ENCODE assay signal across 9 cellular contexts in genomic region chr1:29975036-29975694, GRCh38.
DNase-seq lines count a peak whose midpoint lies in the region; ATAC-seq and TF ChIP-seq lines count a peak whose summit lies in the region.
"Had no signal": no experiment of that assay in that cellular context is flagged by ENCODE, and none has a peak within 500 bp of the region (broad histone marks: within the 10 kb centered on the region; RNA-seq: fewer than 3 reads in every experiment).

No MANE protein-coding gene starts in this region.

- H3K27me3 ChIP-seq in lung (ENCODE audit: control insufficient read depth, insufficient read depth) (peaks cover 7% of the 10 kb centered on the region), ovary (peaks cover 3% of the 10 kb centered on the region)

- peak; percentile 76 for DNase-seq in ELF-1 (ENCODE audit: low read depth, low spot score)
- peak; percentile 15 to 61 for DNase-seq in T47D (ENCODE audit: low read depth in 1 of 2, low spot score in 1 of 2)
- DNase-seq in lung (ENCODE audit: low spot score): peak; percentile 26
- no peak for DNase-seq in ovary
- DNase-seq in activated T-helper 2 cell treated with anti-CD3 and anti-CD28 coated beads, Interferon-gamma antibody, Interleukin-2, Interleukin-4, amounts not matched to agents 10 μg/mL and 5 μg/mL and 100 μg/mL, durations not matched to agents 14 hours and 24 hours and 36 hours (ENCODE audit: low spot score): no peak
- DNase-seq in GOT3 (lab: John Stamatoyannopoulos, UW): no peak
- no peak for DNase-seq in GM10248 (ENCODE audit: extremely low spot score)

- no peak overlapping the region for H3K4me3 Mint-ChIP-seq in activated T-helper 2 cell treated with anti-CD3 and anti-CD28 coated beads, Interferon-gamma antibody, Interleukin-2, Interleukin-4, amounts not matched to agents 10 μg/mL and 5 μg/mL and 100 μg/mL, durations not matched to agents 14 hours and 24 hours and 36 hours (ENCODE audit: low read depth)

- in situ Hi-C loops in T47D (cut with HindIII; ENCODE audit: low pct_unique_long_range_greater_than_20kb, low sequenced_read_pairs): no loop called here

- H3K27ac ChIP-seq in lung (ENCODE audit: low read depth in 1 of 2, low read length in 1 of 2) (no peak overlapping the region), ovary (no peak overlapping the region)

- H3K4me1 ChIP-seq in lung (ENCODE audit: control insufficient read depth in 2 of 2, insufficient read depth in 2 of 2, low read length in 2 of 2): no peaks in the 10 kb centered on the region
- no peaks in the 10 kb centered on the region for H3K4me1 ChIP-seq in ovary (ENCODE audit: insufficient read depth)

- no peaks in the 10 kb centered on the region for H3K27me3 Mint-ChIP-seq in activated T-helper 2 cell treated with anti-CD3 and anti-CD28 coated beads, Interferon-gamma antibody, Interleukin-2, Interleukin-4, amounts not matched to agents 10 μg/mL and 5 μg/mL and 100 μg/mL, durations not matched to agents 14 hours and 24 hours and 36 hours (ENCODE audit: low read depth)

- H3K9me3 ChIP-seq in lung (ENCODE audit: control insufficient read depth in 2 of 2, insufficient read depth in 1 of 2, low read length in 1 of 2) (peaks cover 0 to 5% of the 10 kb centered on the region in 2 donors), ovary (no peaks in the 10 kb centered on the region)
- H3K9me3 ChIP-seq: mucosa of descending colon had no signal

- H3K36me3 ChIP-seq in lung (ENCODE audit: control insufficient read depth in 2 of 2, insufficient read depth in 2 of 2, low read length in 2 of 2): no peaks in the 10 kb centered on the region
- no peaks in the 10 kb centered on the region for H3K36me3 ChIP-seq in ovary

- TF ChIP-seq RAD21 in Ishikawa (IDR thresholded peaks at IDR 0.05; ENCODE audit: low read depth): no peak

- TF ChIP-seq POLR2A in ovary (IDR thresholded peaks at IDR 0.05): no peak

- H3K27ac Mint-ChIP-seq in activated T-helper 2 cell treated with anti-CD3 and anti-CD28 coated beads, Interferon-gamma antibody, Interleukin-2, Interleukin-4, amounts not matched to agents 10 μg/mL and 5 μg/mL and 100 μg/mL, durations not matched to agents 14 hours and 24 hours and 36 hours: no peak overlapping the region

- intact Hi-C loops in ovary (cut with DNase I): no loop called here
- intact Hi-C loops in activated T-helper 2 cell treated with anti-CD3 and anti-CD28 coated beads, Interferon-gamma antibody, Interleukin-2, Interleukin-4, amounts not matched to agents 10 μg/mL and 5 μg/mL and 100 μg/mL, durations not matched to agents 14 hours and 24 hours and 36 hours (cut with micrococcal nuclease): no loop called here

- H3K4me3 ChIP-seq in lung (no peak overlapping the region), ovary (no peak overlapping the region)
- H3K4me3 ChIP-seq: mucosa of descending colon had no signal

- POLR2A ChIA-PET in GM10248 (lab: Yijun Ruan, JAX): no interaction called here

- ATAC-seq in lung (ENCODE audit: insufficient read depth, low FRiP score): no peak
- ATAC-seq: mucosa of descending colon had no signal

- TF ChIP-seq EP300 in Ishikawa (IDR thresholded peaks at IDR 0.05; ENCODE audit: borderline replicate concordance) (no peak), ovary (IDR thresholded peaks at IDR 0.05) (no peak)

- WGBS in lung, 2 donors: 34 to 37% methylated on average over 7 of the region's 7 CpGs
- 17 to 25% (median 20%) methylated on average over 7 of the region's 7 CpGs for WGBS in ovary, 3 donors

- peaks cover 5% of the 10 kb centered on the region for H3K4me1 Mint-ChIP-seq in activated T-helper 2 cell treated with anti-CD3 and anti-CD28 coated beads, Interferon-gamma antibody, Interleukin-2, Interleukin-4, amounts not matched to agents 10 μg/mL and 5 μg/mL and 100 μg/mL, durations not matched to agents 14 hours and 24 hours and 36 hours (ENCODE audit: low read depth)

- H3K9me3 Mint-ChIP-seq in activated T-helper 2 cell treated with anti-CD3 and anti-CD28 coated beads, Interferon-gamma antibody, Interleukin-2, Interleukin-4, amounts not matched to agents 10 μg/mL and 5 μg/mL and 100 μg/mL, durations not matched to agents 14 hours and 24 hours and 36 hours: peaks cover 4% of the 10 kb centered on the region

- TF ChIP-seq CTCF in lung (IDR thresholded peaks at IDR 0.05; ENCODE audit: control extremely low read depth, extremely low read depth) (no peak), ovary (IDR thresholded peaks at IDR 0.05) (no peak), GM10248 (IDR thresholded peaks at IDR 0.05; ENCODE audit: control extremely low read depth, extremely low read depth, low read depth, missing control alignments) (no peak)

- CTCF ChIA-PET in GM10248 (lab: Yijun Ruan, JAX): no interaction called here

- H3K36me3 Mint-ChIP-seq in activated T-helper 2 cell treated with anti-CD3 and anti-CD28 coated beads, Interferon-gamma antibody, Interleukin-2, Interleukin-4, amounts not matched to agents 10 μg/mL and 5 μg/mL and 100 μg/mL, durations not matched to agents 14 hours and 24 hours and 36 hours (ENCODE audit: low read depth): no peaks in the 10 kb centered on the region

TF ChIP-seq in Ishikawa, 13 proteins besides CTCF, POLR2A, EP300 and RAD21:
- TF ChIP-seq REST (IDR thresholded peaks at IDR 0.05; ENCODE audit: low read depth) (peak; percentile 93), CREB1 (IDR thresholded peaks at IDR 0.05; ENCODE audit: low read depth) (no peak)

Comparison
In these comparisons a context has a peak if more than half of its experiments do, and no peak if none do; other contexts are left out.
1. DNase-seq: peak in ELF-1 (single experiment), T47D (2 of 2) and lung (single experiment); none in ovary (0 of 5), activated T-helper 2 cell treated with anti-CD3 and anti-CD28 coated beads, Interferon-gamma antibody, Interleukin-2, Interleukin-4, amounts not matched to agents 10 μg/mL and 5 μg/mL and 100 μg/mL, durations not matched to agents 14 hours and 24 hours and 36 hours (single experiment), GOT3 (single experiment) and GM10248 (single experiment).